ENCODE assay signal across 1 cellular context in genomic region chr1:63330331-63330916, GRCh38.
TF ChIP-seq lines count a peak whose summit lies in the region.

No MANE protein-coding gene starts in this region.

TF ChIP-seq in HepG2, 621 proteins besides CTCF, POLR2A, EP300 and RAD21:
- TF ChIP-seq ZBTB26 (CRISPR knock-in tag; IDR thresholded peaks at IDR 0.05; ENCODE audit: borderline replicate concordance) = no peak
- no peak for TF ChIP-seq KDM6A (CRISPR knock-in tag; IDR thresholded peaks at IDR 0.05; ENCODE audit: low read depth)
- TF ChIP-seq ZFP36 (IDR thresholded peaks at IDR 0.05; ENCODE audit: borderline replicate concordance, low read depth, low read length, partially characterized antibody) = no peak
- no peak for TF ChIP-seq ETS1 (CRISPR knock-in tag; IDR thresholded peaks at IDR 0.05)
- TF ChIP-seq BATF2 (CRISPR knock-in tag; IDR thresholded peaks at IDR 0.05) = no peak
- TF ChIP-seq ZNF430 (CRISPR knock-in tag; IDR thresholded peaks at IDR 0.05) = no peak
- TF ChIP-seq CBX1 (IDR thresholded peaks at IDR 0.05; ENCODE audit: low read depth) = no peak
- no peak for TF ChIP-seq ZNF713 (CRISPR knock-in tag; IDR thresholded peaks at IDR 0.05)
- TF ChIP-seq MLLT10 (CRISPR knock-in tag; IDR thresholded peaks at IDR 0.05) = no peak
- TF ChIP-seq REXO4 (CRISPR knock-in tag; IDR thresholded peaks at IDR 0.05; ENCODE audit: borderline replicate concordance) = no peak
